ENCODE assay signal across 1 cellular context in the genomic region with DNA sequence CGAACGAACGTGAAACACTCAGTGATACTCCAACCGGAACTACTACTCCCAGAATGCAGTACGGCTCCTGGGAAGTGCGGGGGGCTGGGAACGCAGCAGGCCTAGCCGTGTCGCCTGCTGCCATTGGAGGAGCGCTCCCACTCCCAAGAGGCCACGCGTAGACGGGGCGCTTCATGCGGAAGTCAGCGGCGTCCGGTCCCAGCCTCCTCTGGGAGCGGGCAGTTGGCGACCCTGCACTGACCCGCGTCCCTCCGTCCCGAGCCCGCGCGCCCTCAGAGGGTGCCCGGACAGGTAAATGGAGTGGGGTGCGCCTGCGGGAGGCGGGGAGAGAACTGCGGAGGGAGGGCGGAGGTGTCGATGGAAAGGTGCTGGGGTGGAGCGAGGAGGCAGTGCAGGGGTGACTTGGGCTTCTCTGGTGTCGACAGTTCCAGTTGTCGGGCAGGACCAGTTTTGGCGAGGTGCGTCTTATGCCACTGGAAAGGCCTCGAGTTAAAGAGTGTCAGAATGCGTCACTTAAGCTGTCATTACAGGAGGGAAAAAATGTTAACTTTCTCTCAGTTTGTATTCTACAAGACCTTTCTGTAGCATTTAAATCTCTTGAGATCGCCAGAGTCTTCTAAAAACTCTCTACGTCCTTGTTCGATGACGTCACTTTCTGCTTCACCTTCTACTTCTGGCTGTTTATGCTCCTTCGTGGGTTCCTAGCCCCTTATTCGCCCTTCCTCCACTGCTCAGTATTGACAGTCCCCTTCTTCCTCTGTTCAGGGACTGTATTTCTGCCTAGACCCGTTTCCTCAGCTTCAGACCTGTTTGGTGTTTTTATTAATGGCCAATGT.
TF ChIP-seq lines count a peak whose summit lies in the region.

A gene with protein sequence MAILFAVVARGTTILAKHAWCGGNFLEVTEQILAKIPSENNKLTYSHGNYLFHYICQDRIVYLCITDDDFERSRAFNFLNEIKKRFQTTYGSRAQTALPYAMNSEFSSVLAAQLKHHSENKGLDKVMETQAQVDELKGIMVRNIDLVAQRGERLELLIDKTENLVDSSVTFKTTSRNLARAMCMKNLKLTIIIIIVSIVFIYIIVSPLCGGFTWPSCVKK (plus strand): TSS at position 188 of the 836 bp plus-strand sequence. CDS start 8,122 bp downstream, outside the sequence.

TF ChIP-seq in HEK293, 187 proteins besides CTCF, POLR2A, EP300 and RAD21 (continued from another document and continues in another):
- TF ChIP-seq, protein P1, sequence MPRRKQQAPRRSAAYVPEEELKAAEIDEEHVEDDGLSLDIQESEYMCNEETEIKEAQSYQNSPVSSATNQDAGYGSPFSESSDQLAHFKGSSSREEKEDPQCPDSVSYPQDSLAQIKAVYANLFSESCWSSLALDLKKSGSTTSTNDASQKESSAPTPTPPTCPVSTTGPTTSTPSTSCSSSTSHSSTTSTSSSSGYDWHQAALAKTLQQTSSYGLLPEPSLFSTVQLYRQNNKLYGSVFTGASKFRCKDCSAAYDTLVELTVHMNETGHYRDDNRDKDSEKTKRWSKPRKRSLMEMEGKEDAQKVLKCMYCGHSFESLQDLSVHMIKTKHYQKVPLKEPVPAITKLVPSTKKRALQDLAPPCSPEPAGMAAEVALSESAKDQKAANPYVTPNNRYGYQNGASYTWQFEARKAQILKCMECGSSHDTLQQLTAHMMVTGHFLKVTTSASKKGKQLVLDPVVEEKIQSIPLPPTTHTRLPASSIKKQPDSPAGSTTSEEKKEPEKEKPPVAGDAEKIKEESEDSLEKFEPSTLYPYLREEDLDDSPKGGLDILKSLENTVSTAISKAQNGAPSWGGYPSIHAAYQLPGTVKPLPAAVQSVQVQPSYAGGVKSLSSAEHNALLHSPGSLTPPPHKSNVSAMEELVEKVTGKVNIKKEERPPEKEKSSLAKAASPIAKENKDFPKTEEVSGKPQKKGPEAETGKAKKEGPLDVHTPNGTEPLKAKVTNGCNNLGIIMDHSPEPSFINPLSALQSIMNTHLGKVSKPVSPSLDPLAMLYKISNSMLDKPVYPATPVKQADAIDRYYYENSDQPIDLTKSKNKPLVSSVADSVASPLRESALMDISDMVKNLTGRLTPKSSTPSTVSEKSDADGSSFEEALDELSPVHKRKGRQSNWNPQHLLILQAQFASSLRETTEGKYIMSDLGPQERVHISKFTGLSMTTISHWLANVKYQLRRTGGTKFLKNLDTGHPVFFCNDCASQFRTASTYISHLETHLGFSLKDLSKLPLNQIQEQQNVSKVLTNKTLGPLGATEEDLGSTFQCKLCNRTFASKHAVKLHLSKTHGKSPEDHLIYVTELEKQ (tag by site-specific recombination; IDR thresholded peaks at IDR 0.05; ENCODE audit: borderline replicate concordance): no peak
- TF ChIP-seq ZFP3 (tag by site-specific recombination; IDR thresholded peaks at IDR 0.05; ENCODE audit: low read depth) (no peak), ZNF266 (tag by site-specific recombination; IDR thresholded peaks at IDR 0.05; ENCODE audit: low read depth) (no peak), ZBTB1 (tag by site-specific recombination; IDR thresholded peaks at IDR 0.05) (no peak), ZNF791 (tag by site-specific recombination; IDR thresholded peaks at IDR 0.05) (no peak), ZNF571 (tag by site-specific recombination; IDR thresholded peaks at IDR 0.05) (no peak), ZNF837 (tag by site-specific recombination; IDR thresholded peaks at IDR 0.05) (no peak), ZNF146 (tag by site-specific recombination; IDR thresholded peaks at IDR 0.05) (no peak), ZNF221 (tag by site-specific recombination; IDR thresholded peaks at IDR 0.05; ENCODE audit: borderline replicate concordance) (no peak), ZNF37A (tag by site-specific recombination; IDR thresholded peaks at IDR 0.05) (no peak), YY1 (tag by site-specific recombination; IDR thresholded peaks at IDR 0.05) (no peak), OVOL3 (tag by site-specific recombination; IDR thresholded peaks at IDR 0.05) (no peak), ZNF121 (tag by site-specific recombination; IDR thresholded peaks at IDR 0.05) (no peak), SP3 (tag by site-specific recombination; IDR thresholded peaks at IDR 0.05) (peak; percentile 80), ZNF175 (tag by site-specific recombination; IDR thresholded peaks at IDR 0.05) (no peak), ZNF549 (tag by site-specific recombination; IDR thresholded peaks at IDR 0.05) (peak; percentile 84), ZNF354C (tag by site-specific recombination; IDR thresholded peaks at IDR 0.05; ENCODE audit: borderline replicate concordance, low read depth) (no peak), FEZF1 (tag by site-specific recombination; IDR thresholded peaks at IDR 0.05) (no peak), ZNF473 (tag by site-specific recombination; IDR thresholded peaks at IDR 0.05) (no peak), MYNN (tag by site-specific recombination; IDR thresholded peaks at IDR 0.05; ENCODE audit: borderline replicate concordance) (no peak), ZNF311 (tag by site-specific recombination; IDR thresholded peaks at IDR 0.05; ENCODE audit: borderline replicate concordance) (no peak), ZNF561 (tag by site-specific recombination; IDR thresholded peaks at IDR 0.05; ENCODE audit: borderline replicate concordance) (peak; percentile 67; the same call in 1 of the 2 replicates), ZNF776 (tag by site-specific recombination; IDR thresholded peaks at IDR 0.05; ENCODE audit: borderline replicate concordance) (no peak), ZNF112 (tag by site-specific recombination; IDR thresholded peaks at IDR 0.05) (no peak), OSR2 (tag by site-specific recombination; IDR thresholded peaks at IDR 0.05) (no peak), GLI2 (tag by site-specific recombination; IDR thresholded peaks at IDR 0.05; ENCODE audit: borderline replicate concordance, low read depth) (no peak), ZNF624 (tag by site-specific recombination; IDR thresholded peaks at IDR 0.05) (no peak), ZNF350 (tag by site-specific recombination; IDR thresholded peaks at IDR 0.05) (no peak), ZNF16 (tag by site-specific recombination; IDR thresholded peaks at IDR 0.05; ENCODE audit: low read depth) (no peak), ZNF626 (tag by site-specific recombination; IDR thresholded peaks at IDR 0.05) (no peak), ZNF302 (tag by site-specific recombination; IDR thresholded peaks at IDR 0.05; ENCODE audit: low read depth) (no peak), ZNF341 (tag by site-specific recombination; IDR thresholded peaks at IDR 0.05; ENCODE audit: low read depth) (peak; percentile 39), KLF10 (tag by site-specific recombination; IDR thresholded peaks at IDR 0.05) (no peak), ZBTB8A (tag by site-specific recombination; IDR thresholded peaks at IDR 0.05) (peak; percentile 88), ZNF501 (tag by site-specific recombination; IDR thresholded peaks at IDR 0.05) (peak; percentile 60; the same call in 1 of the 2 replicates)
- TF ChIP-seq, protein P2, sequence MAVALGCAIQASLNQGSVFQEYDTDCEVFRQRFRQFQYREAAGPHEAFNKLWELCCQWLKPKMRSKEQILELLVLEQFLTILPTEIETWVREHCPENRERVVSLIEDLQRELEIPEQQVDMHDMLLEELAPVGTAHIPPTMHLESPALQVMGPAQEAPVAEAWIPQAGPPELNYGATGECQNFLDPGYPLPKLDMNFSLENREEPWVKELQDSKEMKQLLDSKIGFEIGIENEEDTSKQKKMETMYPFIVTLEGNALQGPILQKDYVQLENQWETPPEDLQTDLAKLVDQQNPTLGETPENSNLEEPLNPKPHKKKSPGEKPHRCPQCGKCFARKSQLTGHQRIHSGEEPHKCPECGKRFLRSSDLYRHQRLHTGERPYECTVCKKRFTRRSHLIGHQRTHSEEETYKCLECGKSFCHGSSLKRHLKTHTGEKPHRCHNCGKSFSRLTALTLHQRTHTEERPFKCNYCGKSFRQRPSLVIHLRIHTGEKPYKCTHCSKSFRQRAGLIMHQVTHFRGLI (tag by site-specific recombination; IDR thresholded peaks at IDR 0.05): no peak
- TF ChIP-seq, protein P3, sequence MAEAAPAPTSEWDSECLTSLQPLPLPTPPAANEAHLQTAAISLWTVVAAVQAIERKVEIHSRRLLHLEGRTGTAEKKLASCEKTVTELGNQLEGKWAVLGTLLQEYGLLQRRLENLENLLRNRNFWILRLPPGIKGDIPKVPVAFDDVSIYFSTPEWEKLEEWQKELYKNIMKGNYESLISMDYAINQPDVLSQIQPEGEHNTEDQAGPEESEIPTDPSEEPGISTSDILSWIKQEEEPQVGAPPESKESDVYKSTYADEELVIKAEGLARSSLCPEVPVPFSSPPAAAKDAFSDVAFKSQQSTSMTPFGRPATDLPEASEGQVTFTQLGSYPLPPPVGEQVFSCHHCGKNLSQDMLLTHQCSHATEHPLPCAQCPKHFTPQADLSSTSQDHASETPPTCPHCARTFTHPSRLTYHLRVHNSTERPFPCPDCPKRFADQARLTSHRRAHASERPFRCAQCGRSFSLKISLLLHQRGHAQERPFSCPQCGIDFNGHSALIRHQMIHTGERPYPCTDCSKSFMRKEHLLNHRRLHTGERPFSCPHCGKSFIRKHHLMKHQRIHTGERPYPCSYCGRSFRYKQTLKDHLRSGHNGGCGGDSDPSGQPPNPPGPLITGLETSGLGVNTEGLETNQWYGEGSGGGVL (tag by site-specific recombination; IDR thresholded peaks at IDR 0.05): no peak
- TF ChIP-seq, protein P4, sequence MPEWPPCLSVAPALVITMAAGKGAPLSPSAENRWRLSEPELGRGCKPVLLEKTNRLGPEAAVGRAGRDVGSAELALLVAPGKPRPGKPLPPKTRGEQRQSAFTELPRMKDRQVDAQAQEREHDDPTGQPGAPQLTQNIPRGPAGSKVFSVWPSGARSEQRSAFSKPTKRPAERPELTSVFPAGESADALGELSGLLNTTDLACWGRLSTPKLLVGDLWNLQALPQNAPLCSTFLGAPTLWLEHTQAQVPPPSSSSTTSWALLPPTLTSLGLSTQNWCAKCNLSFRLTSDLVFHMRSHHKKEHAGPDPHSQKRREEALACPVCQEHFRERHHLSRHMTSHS (tag by site-specific recombination; IDR thresholded peaks at IDR 0.05): no peak
- TF ChIP-seq, protein P5, sequence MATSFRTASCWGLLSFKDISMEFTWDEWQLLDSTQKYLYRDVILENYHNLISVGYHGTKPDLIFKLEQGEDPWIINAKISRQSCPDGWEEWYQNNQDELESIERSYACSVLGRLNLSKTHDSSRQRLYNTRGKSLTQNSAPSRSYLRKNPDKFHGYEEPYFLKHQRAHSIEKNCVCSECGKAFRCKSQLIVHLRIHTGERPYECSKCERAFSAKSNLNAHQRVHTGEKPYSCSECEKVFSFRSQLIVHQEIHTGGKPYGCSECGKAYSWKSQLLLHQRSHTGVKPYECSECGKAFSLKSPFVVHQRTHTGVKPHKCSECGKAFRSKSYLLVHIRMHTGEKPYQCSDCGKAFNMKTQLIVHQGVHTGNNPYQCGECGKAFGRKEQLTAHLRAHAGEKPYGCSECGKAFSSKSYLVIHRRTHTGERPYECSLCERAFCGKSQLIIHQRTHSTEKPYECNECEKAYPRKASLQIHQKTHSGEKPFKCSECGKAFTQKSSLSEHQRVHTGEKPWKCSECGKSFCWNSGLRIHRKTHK (tag by site-specific recombination; IDR thresholded peaks at IDR 0.05): no peak
- TF ChIP-seq, protein P6, sequence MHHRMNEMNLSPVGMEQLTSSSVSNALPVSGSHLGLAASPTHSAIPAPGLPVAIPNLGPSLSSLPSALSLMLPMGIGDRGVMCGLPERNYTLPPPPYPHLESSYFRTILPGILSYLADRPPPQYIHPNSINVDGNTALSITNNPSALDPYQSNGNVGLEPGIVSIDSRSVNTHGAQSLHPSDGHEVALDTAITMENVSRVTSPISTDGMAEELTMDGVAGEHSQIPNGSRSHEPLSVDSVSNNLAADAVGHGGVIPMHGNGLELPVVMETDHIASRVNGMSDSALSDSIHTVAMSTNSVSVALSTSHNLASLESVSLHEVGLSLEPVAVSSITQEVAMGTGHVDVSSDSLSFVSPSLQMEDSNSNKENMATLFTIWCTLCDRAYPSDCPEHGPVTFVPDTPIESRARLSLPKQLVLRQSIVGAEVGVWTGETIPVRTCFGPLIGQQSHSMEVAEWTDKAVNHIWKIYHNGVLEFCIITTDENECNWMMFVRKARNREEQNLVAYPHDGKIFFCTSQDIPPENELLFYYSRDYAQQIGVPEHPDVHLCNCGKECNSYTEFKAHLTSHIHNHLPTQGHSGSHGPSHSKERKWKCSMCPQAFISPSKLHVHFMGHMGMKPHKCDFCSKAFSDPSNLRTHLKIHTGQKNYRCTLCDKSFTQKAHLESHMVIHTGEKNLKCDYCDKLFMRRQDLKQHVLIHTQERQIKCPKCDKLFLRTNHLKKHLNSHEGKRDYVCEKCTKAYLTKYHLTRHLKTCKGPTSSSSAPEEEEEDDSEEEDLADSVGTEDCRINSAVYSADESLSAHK (tag by site-specific recombination; IDR thresholded peaks at IDR 0.05): no peak
- TF ChIP-seq, protein P7, sequence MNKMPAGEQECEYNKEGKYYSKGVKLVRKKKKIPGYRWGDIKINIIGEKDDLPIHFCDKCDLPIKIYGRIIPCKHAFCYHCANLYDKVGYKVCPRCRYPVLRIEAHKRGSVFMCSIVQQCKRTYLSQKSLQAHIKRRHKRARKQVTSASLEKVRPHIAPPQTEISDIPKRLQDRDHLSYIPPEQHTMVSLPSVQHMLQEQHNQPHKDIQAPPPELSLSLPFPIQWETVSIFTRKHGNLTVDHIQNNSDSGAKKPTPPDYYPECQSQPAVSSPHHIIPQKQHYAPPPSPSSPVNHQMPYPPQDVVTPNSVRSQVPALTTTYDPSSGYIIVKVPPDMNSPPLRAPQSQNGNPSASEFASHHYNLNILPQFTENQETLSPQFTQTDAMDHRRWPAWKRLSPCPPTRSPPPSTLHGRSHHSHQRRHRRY (tag by site-specific recombination; IDR thresholded peaks at IDR 0.05): no peak
- TF ChIP-seq, protein P8, sequence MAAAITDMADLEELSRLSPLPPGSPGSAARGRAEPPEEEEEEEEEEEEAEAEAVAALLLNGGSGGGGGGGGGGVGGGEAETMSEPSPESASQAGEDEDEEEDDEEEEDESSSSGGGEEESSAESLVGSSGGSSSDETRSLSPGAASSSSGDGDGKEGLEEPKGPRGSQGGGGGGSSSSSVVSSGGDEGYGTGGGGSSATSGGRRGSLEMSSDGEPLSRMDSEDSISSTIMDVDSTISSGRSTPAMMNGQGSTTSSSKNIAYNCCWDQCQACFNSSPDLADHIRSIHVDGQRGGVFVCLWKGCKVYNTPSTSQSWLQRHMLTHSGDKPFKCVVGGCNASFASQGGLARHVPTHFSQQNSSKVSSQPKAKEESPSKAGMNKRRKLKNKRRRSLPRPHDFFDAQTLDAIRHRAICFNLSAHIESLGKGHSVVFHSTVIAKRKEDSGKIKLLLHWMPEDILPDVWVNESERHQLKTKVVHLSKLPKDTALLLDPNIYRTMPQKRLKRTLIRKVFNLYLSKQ (tag by site-specific recombination; IDR thresholded peaks at IDR 0.05; ENCODE audit: borderline replicate concordance): no peak
- TF ChIP-seq, protein P9, sequence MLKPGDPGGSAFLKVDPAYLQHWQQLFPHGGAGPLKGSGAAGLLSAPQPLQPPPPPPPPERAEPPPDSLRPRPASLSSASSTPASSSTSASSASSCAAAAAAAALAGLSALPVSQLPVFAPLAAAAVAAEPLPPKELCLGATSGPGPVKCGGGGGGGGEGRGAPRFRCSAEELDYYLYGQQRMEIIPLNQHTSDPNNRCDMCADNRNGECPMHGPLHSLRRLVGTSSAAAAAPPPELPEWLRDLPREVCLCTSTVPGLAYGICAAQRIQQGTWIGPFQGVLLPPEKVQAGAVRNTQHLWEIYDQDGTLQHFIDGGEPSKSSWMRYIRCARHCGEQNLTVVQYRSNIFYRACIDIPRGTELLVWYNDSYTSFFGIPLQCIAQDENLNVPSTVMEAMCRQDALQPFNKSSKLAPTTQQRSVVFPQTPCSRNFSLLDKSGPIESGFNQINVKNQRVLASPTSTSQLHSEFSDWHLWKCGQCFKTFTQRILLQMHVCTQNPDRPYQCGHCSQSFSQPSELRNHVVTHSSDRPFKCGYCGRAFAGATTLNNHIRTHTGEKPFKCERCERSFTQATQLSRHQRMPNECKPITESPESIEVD (tag by site-specific recombination; IDR thresholded peaks at IDR 0.05): no peak
